In the genomic region with DNA sequence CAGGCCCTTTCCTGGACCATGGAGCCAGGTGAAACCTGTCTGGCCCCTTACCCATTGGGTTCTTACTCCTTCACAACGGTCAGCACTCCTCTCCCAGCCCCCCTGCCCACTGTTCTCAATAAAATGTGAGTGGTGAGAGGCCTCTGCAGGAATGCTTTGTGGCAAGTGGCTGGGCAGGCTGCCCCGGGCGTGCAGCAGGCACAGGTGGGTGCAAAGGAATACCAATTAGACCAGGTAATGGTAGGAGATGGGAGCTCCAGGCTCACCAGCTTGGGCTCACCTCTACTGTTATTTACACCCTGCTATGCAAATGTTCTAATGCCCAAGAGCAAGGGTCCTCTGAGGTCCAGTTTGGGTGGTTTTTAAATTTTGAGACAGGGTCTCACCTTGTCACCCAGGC, we compare ENCODE assay signal across 1 cellular context.
TF ChIP-seq lines count a peak whose summit lies in the region.

No MANE protein-coding gene starts in this region.

TF ChIP-seq in HepG2, 621 proteins besides CTCF, POLR2A, EP300 and RAD21:
- TF ChIP-seq POLR2G (IDR thresholded peaks at IDR 0.05; ENCODE audit: low read depth, low read length) (peak; percentile 26; the same call in 1 of the 2 replicates), HNRNPLL (IDR thresholded peaks at IDR 0.05; ENCODE audit: low read depth, low read length, poor library complexity, severe bottlenecking) (no peak), POLR2AphosphoS5 (IDR thresholded peaks at IDR 0.05; ENCODE audit: low read depth, low read length) (peak; percentile 32; the same call in 1 of the 2 replicates), ZNF235 (CRISPR knock-in tag; IDR thresholded peaks at IDR 0.05; ENCODE audit: borderline replicate concordance) (no peak), MAFF (IDR thresholded peaks at IDR 0.05; ENCODE audit: low read depth, low read length) (no peak), ZNF549 (CRISPR knock-in tag; IDR thresholded peaks at IDR 0.05) (no peak), ZNF629 (CRISPR knock-in tag; conservative IDR thresholded peaks at IDR 0.05) (no peak)
- TF ChIP-seq, protein P1, sequence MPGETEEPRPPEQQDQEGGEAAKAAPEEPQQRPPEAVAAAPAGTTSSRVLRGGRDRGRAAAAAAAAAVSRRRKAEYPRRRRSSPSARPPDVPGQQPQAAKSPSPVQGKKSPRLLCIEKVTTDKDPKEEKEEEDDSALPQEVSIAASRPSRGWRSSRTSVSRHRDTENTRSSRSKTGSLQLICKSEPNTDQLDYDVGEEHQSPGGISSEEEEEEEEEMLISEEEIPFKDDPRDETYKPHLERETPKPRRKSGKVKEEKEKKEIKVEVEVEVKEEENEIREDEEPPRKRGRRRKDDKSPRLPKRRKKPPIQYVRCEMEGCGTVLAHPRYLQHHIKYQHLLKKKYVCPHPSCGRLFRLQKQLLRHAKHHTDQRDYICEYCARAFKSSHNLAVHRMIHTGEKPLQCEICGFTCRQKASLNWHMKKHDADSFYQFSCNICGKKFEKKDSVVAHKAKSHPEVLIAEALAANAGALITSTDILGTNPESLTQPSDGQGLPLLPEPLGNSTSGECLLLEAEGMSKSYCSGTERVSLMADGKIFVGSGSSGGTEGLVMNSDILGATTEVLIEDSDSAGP (CRISPR knock-in tag; IDR thresholded peaks at IDR 0.05; ENCODE audit: borderline replicate concordance): 0 out of 2 replicates have a peak, but pooled peaks have one; percentile 14
